10 cellular contexts compared by ENCODE assay signal in the genomic region with DNA sequence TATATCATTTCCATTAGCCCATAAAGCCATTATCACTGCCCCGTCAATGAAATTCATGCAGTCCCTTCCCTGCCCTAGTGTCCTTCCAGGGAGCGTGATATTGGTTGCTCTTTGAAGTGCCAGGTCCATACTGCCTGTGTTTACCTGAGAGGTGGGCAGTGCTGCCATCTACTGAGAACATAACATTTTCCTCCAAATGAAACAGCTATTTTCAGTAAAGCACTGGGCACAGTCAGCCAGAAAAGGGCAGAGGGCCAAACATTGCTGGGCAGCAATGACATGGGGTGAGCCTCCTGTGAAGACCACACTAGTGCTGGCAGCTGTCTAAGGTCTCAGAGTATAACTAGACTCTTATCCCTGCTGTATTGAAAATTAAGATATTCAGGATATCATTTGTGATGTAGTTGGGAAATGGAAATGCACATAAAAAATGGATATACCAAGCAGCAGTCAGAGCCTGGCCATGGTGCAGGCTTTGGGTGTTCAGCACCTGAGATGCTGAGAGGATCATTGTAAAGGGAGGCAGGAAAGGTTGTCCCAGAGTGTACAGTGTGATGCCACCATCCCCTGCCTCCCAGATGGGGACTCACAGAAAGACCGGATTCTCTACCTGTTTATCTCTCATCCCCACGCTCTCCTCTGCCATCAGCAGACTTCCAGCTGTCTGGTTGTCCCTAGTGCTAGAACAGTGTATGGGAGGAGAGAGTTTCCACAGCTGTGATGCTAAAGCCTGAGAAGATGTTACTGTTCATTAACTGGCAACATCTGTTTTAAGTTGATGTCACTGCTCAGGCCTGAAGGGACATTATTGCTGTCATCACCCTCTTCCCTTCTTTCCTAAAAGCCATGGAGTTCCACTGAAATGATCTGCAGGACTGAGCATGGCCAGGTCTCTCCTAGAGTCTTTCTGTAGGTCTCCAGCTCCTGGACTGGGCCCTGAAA.
A peak's percentile ranks its signal among the peaks of the same experiment; 100 is the strongest.
DNase-seq lines count a peak whose midpoint lies in the region; ATAC-seq and TF ChIP-seq lines count a peak whose summit lies in the region.
"Had no signal": no experiment of that assay in that cellular context is flagged by ENCODE, and none has a peak within 500 bp of the region (broad histone marks: within the 10 kb centered on the region; RNA-seq: fewer than 3 reads in every experiment).

No MANE protein-coding gene starts in this region.

- in situ Hi-C loops in astrocyte of the cerebellum (cut with HindIII; ENCODE audit: low sequenced_read_pairs), result no loop called here

- DNase-seq in Ammon's horn (ENCODE audit: low spot score) (peak; percentile 34), astrocyte of the cerebellum (ENCODE audit: low read depth) (no peak), kidney epithelial cell (ENCODE audit: low read depth) (no peak), cortex of kidney (lab: John Stamatoyannopoulos, UW) (no peak)
- no peak for DNase-seq in activated T-cell treated with anti-CD3 and anti-CD28 coated beads, Interleukin-2, amount 50 U/mL, for 4 hours
- DNase-seq: NCI-H446 treated with DMSO at 0.1 percent for 48 hours had no signal

- peaks cover 4% of the 10 kb centered on the region for H3K27me3 Mint-ChIP-seq in activated T-cell treated with anti-CD3 and anti-CD28 coated beads, Interleukin-2, amount 50 U/mL, for 4 hours (ENCODE audit: low read depth)
- peaks cover 9% of the 10 kb centered on the region for H3K27me3 Mint-ChIP-seq in activated T-helper 17 cell treated with anti-CD3 and anti-CD28 coated beads, Interleukin-2, amount 50 U/mL, for 72 hours

- no peak overlapping the region for H3K27ac Mint-ChIP-seq in activated T-helper 17 cell treated with anti-CD3 and anti-CD28 coated beads, Interleukin-2, amount 50 U/mL, for 72 hours

- H3K36me3 Mint-ChIP-seq in activated T-cell treated with anti-CD3 and anti-CD28 coated beads, Interleukin-2, amount 50 U/mL, for 4 hours (ENCODE audit: insufficient read depth), result no peaks in the 10 kb centered on the region
- no peaks in the 10 kb centered on the region for H3K36me3 Mint-ChIP-seq in activated T-helper 17 cell treated with anti-CD3 and anti-CD28 coated beads, Interleukin-2, amount 50 U/mL, for 72 hours (ENCODE audit: low read depth)

- no peak for ATAC-seq in GM21381 (IDR thresholded peaks at IDR 0.05; ENCODE audit: unreplicated experiment)
- ATAC-seq in activated T-cell treated with anti-CD3 and anti-CD28 coated beads, Interleukin-2, amount 50 U/mL, for 4 hours, result no peak
- no peak for ATAC-seq in activated T-helper 17 cell treated with anti-CD3 and anti-CD28 coated beads, Interleukin-2, amount 50 U/mL, for 72 hours (replicated peaks)

- H3K9me3 ChIP-seq in HEK293 (ENCODE audit: control insufficient read depth, insufficient read depth, low read depth, low read length), result no peaks in the 10 kb centered on the region
- H3K9me3 ChIP-seq: neutrophil had no signal

- POLR2A ChIA-PET in HEK293 (lab: Yijun Ruan, JAX), result no interaction called here

- peaks cover 23% of the 10 kb centered on the region for H3K9me3 Mint-ChIP-seq in activated T-cell treated with anti-CD3 and anti-CD28 coated beads, Interleukin-2, amount 50 U/mL, for 4 hours
- peaks cover 5% of the 10 kb centered on the region for H3K9me3 Mint-ChIP-seq in activated T-helper 17 cell treated with anti-CD3 and anti-CD28 coated beads, Interleukin-2, amount 50 U/mL, for 72 hours

- no peak overlapping the region for H3K4me3 Mint-ChIP-seq in activated T-cell treated with anti-CD3 and anti-CD28 coated beads, Interleukin-2, amount 50 U/mL, for 4 hours
- H3K4me3 Mint-ChIP-seq in activated T-helper 17 cell treated with anti-CD3 and anti-CD28 coated beads, Interleukin-2, amount 50 U/mL, for 72 hours, result no peak overlapping the region

- H3K27me3 ChIP-seq in kidney epithelial cell (ENCODE audit: control insufficient read depth, insufficient read depth, low read length), result no peaks in the 10 kb centered on the region
- H3K27me3 ChIP-seq: neutrophil had no signal

- H3K4me3 ChIP-seq in HEK293 (ENCODE audit: low read depth, low read length) (no peak overlapping the region), astrocyte of the cerebellum (ENCODE audit: low read depth, low read length) (no peak overlapping the region), kidney epithelial cell (ENCODE audit: low read depth, low read length) (no peak overlapping the region)

- H3K4me1 ChIP-seq in HEK293 (ENCODE audit: control insufficient read depth, insufficient read depth, low read length), result no peaks in the 10 kb centered on the region

- no peaks in the 10 kb centered on the region for H3K4me1 Mint-ChIP-seq in activated T-cell treated with anti-CD3 and anti-CD28 coated beads, Interleukin-2, amount 50 U/mL, for 4 hours (ENCODE audit: low read depth)
- H3K4me1 Mint-ChIP-seq in activated T-helper 17 cell treated with anti-CD3 and anti-CD28 coated beads, Interleukin-2, amount 50 U/mL, for 72 hours, result peaks cover 8% of the 10 kb centered on the region

- CTCF ChIA-PET in HEK293 (lab: Yijun Ruan, JAX), result interaction anchor here (0.6 to 0.9 kb wide), 4 partner anchors 38 to 81 kb away, joined by 3 to 5 read pairs (median 4); no protein-coding TSS in a partner anchor

- H3K27ac ChIP-seq in HEK293 (ENCODE audit: extremely low read depth, low read depth, low read length), result no peak overlapping the region
- H3K27ac ChIP-seq: neutrophil had no signal

- H3K36me3 ChIP-seq in HEK293 (ENCODE audit: control insufficient read depth in 2 of 2, insufficient read depth in 1 of 2, low read length in 2 of 2), result no peaks in the 10 kb centered on the region; a peak in 2 of 3 replicates
- H3K36me3 ChIP-seq in kidney epithelial cell (ENCODE audit: control insufficient read depth, insufficient read depth, low read length), result peaks cover 1% of the 10 kb centered on the region
- H3K36me3 ChIP-seq: neutrophil had no signal

- TF ChIP-seq CTCF in HEK293 (tag by site-specific recombination; IDR thresholded peaks at IDR 0.05), result peak; percentile 25; the same call in 1 of the 2 replicates
- TF ChIP-seq CTCF in astrocyte of the cerebellum (IDR thresholded peaks at IDR 0.05; ENCODE audit: low read depth, low read length, missing control alignments), result peak; percentile 32
- TF ChIP-seq CTCF in kidney epithelial cell (IDR thresholded peaks at IDR 0.05; ENCODE audit: insufficient read depth, low read length, poor library complexity, severe bottlenecking), result peak; percentile 49

TF ChIP-seq in HEK293, 187 proteins besides CTCF, POLR2A, EP300 and RAD21 (continues in another document):
- TF ChIP-seq, protein P1, sequence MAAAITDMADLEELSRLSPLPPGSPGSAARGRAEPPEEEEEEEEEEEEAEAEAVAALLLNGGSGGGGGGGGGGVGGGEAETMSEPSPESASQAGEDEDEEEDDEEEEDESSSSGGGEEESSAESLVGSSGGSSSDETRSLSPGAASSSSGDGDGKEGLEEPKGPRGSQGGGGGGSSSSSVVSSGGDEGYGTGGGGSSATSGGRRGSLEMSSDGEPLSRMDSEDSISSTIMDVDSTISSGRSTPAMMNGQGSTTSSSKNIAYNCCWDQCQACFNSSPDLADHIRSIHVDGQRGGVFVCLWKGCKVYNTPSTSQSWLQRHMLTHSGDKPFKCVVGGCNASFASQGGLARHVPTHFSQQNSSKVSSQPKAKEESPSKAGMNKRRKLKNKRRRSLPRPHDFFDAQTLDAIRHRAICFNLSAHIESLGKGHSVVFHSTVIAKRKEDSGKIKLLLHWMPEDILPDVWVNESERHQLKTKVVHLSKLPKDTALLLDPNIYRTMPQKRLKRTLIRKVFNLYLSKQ (tag by site-specific recombination; IDR thresholded peaks at IDR 0.05; ENCODE audit: borderline replicate concordance), result no peak
- TF ChIP-seq ZBTB7A (tag by site-specific recombination; IDR thresholded peaks at IDR 0.05; ENCODE audit: low read depth) (no peak), ZNF558 (tag by site-specific recombination; IDR thresholded peaks at IDR 0.05) (no peak), ZNF24 (tag by site-specific recombination; IDR thresholded peaks at IDR 0.05) (no peak), ZNF121 (tag by site-specific recombination; IDR thresholded peaks at IDR 0.05) (no peak), ZNF324 (tag by site-specific recombination; IDR thresholded peaks at IDR 0.05) (no peak), ZNF16 (tag by site-specific recombination; IDR thresholded peaks at IDR 0.05; ENCODE audit: low read depth) (no peak), ZNF37A (tag by site-specific recombination; IDR thresholded peaks at IDR 0.05) (no peak)
- TF ChIP-seq, protein P2, sequence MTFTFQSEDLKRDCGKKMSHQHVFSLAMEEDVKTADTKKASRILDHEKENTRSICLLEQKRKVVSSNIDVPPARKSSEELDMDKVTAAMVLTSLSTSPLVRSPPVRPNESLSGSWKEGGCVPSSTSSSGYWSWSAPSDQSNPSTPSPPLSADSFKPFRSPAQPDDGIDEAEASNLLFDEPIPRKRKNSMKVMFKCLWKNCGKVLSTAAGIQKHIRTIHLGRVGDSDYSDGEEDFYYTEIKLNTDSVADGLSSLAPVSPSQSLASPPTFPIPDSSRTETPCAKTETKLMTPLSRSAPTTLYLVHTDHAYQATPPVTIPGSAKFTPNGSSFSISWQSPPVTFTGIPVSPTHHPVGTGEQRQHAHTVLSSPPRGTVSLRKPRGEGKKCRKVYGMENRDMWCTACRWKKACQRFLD (tag by site-specific recombination; IDR thresholded peaks at IDR 0.05), result no peak
- TF ChIP-seq, protein P3, sequence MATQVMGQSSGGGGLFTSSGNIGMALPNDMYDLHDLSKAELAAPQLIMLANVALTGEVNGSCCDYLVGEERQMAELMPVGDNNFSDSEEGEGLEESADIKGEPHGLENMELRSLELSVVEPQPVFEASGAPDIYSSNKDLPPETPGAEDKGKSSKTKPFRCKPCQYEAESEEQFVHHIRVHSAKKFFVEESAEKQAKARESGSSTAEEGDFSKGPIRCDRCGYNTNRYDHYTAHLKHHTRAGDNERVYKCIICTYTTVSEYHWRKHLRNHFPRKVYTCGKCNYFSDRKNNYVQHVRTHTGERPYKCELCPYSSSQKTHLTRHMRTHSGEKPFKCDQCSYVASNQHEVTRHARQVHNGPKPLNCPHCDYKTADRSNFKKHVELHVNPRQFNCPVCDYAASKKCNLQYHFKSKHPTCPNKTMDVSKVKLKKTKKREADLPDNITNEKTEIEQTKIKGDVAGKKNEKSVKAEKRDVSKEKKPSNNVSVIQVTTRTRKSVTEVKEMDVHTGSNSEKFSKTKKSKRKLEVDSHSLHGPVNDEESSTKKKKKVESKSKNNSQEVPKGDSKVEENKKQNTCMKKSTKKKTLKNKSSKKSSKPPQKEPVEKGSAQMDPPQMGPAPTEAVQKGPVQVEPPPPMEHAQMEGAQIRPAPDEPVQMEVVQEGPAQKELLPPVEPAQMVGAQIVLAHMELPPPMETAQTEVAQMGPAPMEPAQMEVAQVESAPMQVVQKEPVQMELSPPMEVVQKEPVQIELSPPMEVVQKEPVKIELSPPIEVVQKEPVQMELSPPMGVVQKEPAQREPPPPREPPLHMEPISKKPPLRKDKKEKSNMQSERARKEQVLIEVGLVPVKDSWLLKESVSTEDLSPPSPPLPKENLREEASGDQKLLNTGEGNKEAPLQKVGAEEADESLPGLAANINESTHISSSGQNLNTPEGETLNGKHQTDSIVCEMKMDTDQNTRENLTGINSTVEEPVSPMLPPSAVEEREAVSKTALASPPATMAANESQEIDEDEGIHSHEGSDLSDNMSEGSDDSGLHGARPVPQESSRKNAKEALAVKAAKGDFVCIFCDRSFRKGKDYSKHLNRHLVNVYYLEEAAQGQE (tag by site-specific recombination; IDR thresholded peaks at IDR 0.05), result no peak
